In genomic region chr15:69027976-69028518, GRCh38 we compare ENCODE assay signal across 28 cellular contexts. TPM values are rescaled to one million over a fixed set of nuclear protein-coding genes. Genes with fewer than 3 reads are reported as not detected.
DNase-seq lines count a peak whose midpoint lies in the region; ATAC-seq and TF ChIP-seq lines count a peak whose summit lies in the region.
"Had no signal": no experiment of that assay in that cellular context is flagged by ENCODE, and none has a peak within 500 bp of the region (broad histone marks: within the 10 kb centered on the region; RNA-seq: fewer than 3 reads in every experiment).

No MANE protein-coding gene starts in this region.

- CTCF ChIA-PET in HEK293 (lab: Yijun Ruan, JAX) = interaction anchor here (1.1 kb wide), 1 partner anchor 31 kb away, joined by 4 read pairs; no protein-coding TSS in a partner anchor

- H3K36me3 Mint-ChIP-seq in stimulated activated memory B cell treated with anti-CD40 and anti-IgM and Interleukin-4, amounts not matched to agents 10 μg/mL and 1 μg/mL and 100 μg/mL, for 72 hours = no peaks in the 10 kb centered on the region
- H3K36me3 Mint-ChIP-seq: CD14-positive monocyte; CD4-positive, alpha-beta memory T cell; CD4-positive, CD25-positive, alpha-beta regulatory T cell; CD8-positive, alpha-beta memory T cell had no signal

- H3K27me3 ChIP-seq in lung (ENCODE audit: control insufficient read depth, insufficient read depth) (no peaks in the 10 kb centered on the region), neuronal stem cell (ENCODE audit: control insufficient read depth in 3 of 3, insufficient read depth in 3 of 3, low read depth in 1 of 3, low read length in 3 of 3) (peaks cover 0 to 21% (median 2%) of the 10 kb centered on the region in 3 experiments)
- H3K27me3 ChIP-seq: BE2C, BLaER1 had no signal

- H3K79me1 ChIP-seq in neuronal stem cell (ENCODE audit: low read depth, low read length) = no peaks in the 10 kb centered on the region

- no peak overlapping the region for H4K8ac ChIP-seq in neuronal stem cell (ENCODE audit: low read depth, low read length)

- no peak overlapping the region for H3K27ac Mint-ChIP-seq in stimulated activated memory B cell treated with anti-CD40 and anti-IgM and Interleukin-4, amounts not matched to agents 10 μg/mL and 1 μg/mL and 100 μg/mL, for 72 hours
- H3K27ac Mint-ChIP-seq: CD4-positive, alpha-beta memory T cell; CD4-positive, CD25-positive, alpha-beta regulatory T cell; CD8-positive, alpha-beta memory T cell had no signal

- H3K9me3 ChIP-seq in HEK293 (ENCODE audit: control insufficient read depth, insufficient read depth, low read depth, low read length) (no peaks in the 10 kb centered on the region), lung (ENCODE audit: control insufficient read depth in 2 of 2, insufficient read depth in 1 of 2, low read length in 1 of 2) (no peaks in the 10 kb centered on the region), neuronal stem cell (replicated peaks in 1 of 2; ENCODE audit: control insufficient read depth in 2 of 2, insufficient read depth in 1 of 2, low read depth in 1 of 2, low read length in 2 of 2) (no peaks in the 10 kb centered on the region)
- H3K9me3 ChIP-seq: A549, BE2C, BLaER1 had no signal

- H3K4me1 ChIP-seq in HEK293 (ENCODE audit: control insufficient read depth, insufficient read depth, low read length) (no peaks in the 10 kb centered on the region), lung (ENCODE audit: control insufficient read depth in 2 of 2, insufficient read depth in 2 of 2, low read length in 2 of 2) (peaks cover 0 to 3% of the 10 kb centered on the region in 2 donors), neuronal stem cell (ENCODE audit: control insufficient read depth in 2 of 2, insufficient read depth in 1 of 2, low read depth in 1 of 2, low read length in 2 of 2) (peaks cover 0 to 1% of the 10 kb centered on the region in 2 donors)
- H3K4me1 ChIP-seq: BE2C had no signal

- H3K9me3 Mint-ChIP-seq in stimulated activated memory B cell treated with anti-CD40 and anti-IgM and Interleukin-4, amounts not matched to agents 10 μg/mL and 1 μg/mL and 100 μg/mL, for 72 hours = no peaks in the 10 kb centered on the region
- H3K9me3 Mint-ChIP-seq: CD14-positive monocyte; CD8-positive, alpha-beta memory T cell had no signal

- 92 to 97% methylated on average over 9 of the region's 9 CpGs for WGBS in lung, 2 donors
- no CpG with 5 or more reads among the region's 9 CpGs for WGBS in neuronal stem cell (ENCODE audit: extremely low coverage in 2 of 2, insufficient read length in 2 of 2, insufficient replicate concordance in 1 of 2), 2 donors

- POLR2A ChIA-PET in HEK293 (lab: Yijun Ruan, JAX) = no interaction called here

- no peak overlapping the region for H4K91ac ChIP-seq in neuronal stem cell (ENCODE audit: low read depth, low read length, poor library complexity)

- no peak for ATAC-seq in lung (ENCODE audit: insufficient read depth, low FRiP score)
- ATAC-seq in stimulated activated memory B cell treated with anti-CD40 and anti-IgM and Interleukin-4, amounts not matched to agents 10 μg/mL and 1 μg/mL and 100 μg/mL, for 72 hours = peak; percentile 35
- ATAC-seq: A549, GM12878 had no signal

- DNase-seq in lung (ENCODE audit: low spot score) = peak; percentile 17
- no peak for DNase-seq in neuronal stem cell (ENCODE audit: low spot score)
- DNase-seq in activated CD4-positive, CD25-positive, alpha-beta regulatory T cell (lab: John Stamatoyannopoulos, UW) = no peak
- no peak for DNase-seq in AML-193 (lab: John Stamatoyannopoulos, UW)
- DNase-seq in superior temporal gyrus (ENCODE audit: extremely low spot score) = no peak
- DNase-seq: BE2C; C1 segment of cervical spinal cord; CD4-positive, alpha-beta memory T cell; CD4-positive, CD25-positive, alpha-beta regulatory T cell; CD8-positive, alpha-beta memory T cell; COR-L47; DMS 273 treated with DMSO at 0.1 percent for 48 hours; DMS153; DMS53; DMS79; DND-41; EL; GDM1 had no signal

- H2AK5ac ChIP-seq in neuronal stem cell (ENCODE audit: low read depth, low read length) = no peak overlapping the region

- no peak overlapping the region for H2AFZ ChIP-seq in neuronal stem cell (ENCODE audit: low read length)

- no peak overlapping the region for H2BK120ac ChIP-seq in neuronal stem cell (ENCODE audit: low read depth, low read length)

- no peak overlapping the region for H3K23ac ChIP-seq in neuronal stem cell (ENCODE audit: low read depth, low read length, poor library complexity)

- no peak overlapping the region for H3K4ac ChIP-seq in neuronal stem cell (ENCODE audit: low read length)

- peaks cover 4% of the 10 kb centered on the region for H3K4me1 Mint-ChIP-seq in stimulated activated memory B cell treated with anti-CD40 and anti-IgM and Interleukin-4, amounts not matched to agents 10 μg/mL and 1 μg/mL and 100 μg/mL, for 72 hours

- no peak overlapping the region for H3K18ac ChIP-seq in neuronal stem cell (ENCODE audit: low read length)

- H2BK12ac ChIP-seq in neuronal stem cell (ENCODE audit: low read length) = no peak overlapping the region

- H3K14ac ChIP-seq in neuronal stem cell (ENCODE audit: low read length) = no peak overlapping the region

- no peak overlapping the region for H2BK15ac ChIP-seq in neuronal stem cell (ENCODE audit: low read length)

- H3K27ac ChIP-seq in HEK293 (ENCODE audit: extremely low read depth, low read depth, low read length) = no peak overlapping the region
- H3K27ac ChIP-seq in lung (ENCODE audit: low read depth in 1 of 2, low read length in 1 of 2) = no peak overlapping the region
- H3K27ac ChIP-seq in neuronal stem cell (replicated peaks; ENCODE audit: low read length) = no peak overlapping the region
- H3K27ac ChIP-seq: 22Rv1, A549, BLaER1 had no signal

- peaks cover 58% of the 10 kb centered on the region for H3K27me3 Mint-ChIP-seq in stimulated activated memory B cell treated with anti-CD40 and anti-IgM and Interleukin-4, amounts not matched to agents 10 μg/mL and 1 μg/mL and 100 μg/mL, for 72 hours

- H3K4me3 ChIP-seq in HEK293 (ENCODE audit: low read depth, low read length) = no peak overlapping the region
- H3K4me3 ChIP-seq in lung = no peak overlapping the region
- no peak overlapping the region for H3K4me3 ChIP-seq in neuronal stem cell (ENCODE audit: low read length in 2 of 2)
- H3K4me3 ChIP-seq: A549, BLaER1, GM12878 had no signal

- H3K4me2 ChIP-seq in neuronal stem cell (ENCODE audit: insufficient read depth, low read length, poor library complexity, severe bottlenecking) = no peak overlapping the region
- H3K4me2 ChIP-seq: A549, BLaER1 had no signal

- H3K36me3 ChIP-seq in HEK293 (ENCODE audit: control insufficient read depth in 2 of 2, insufficient read depth in 1 of 2, low read length in 2 of 2) (no peaks in the 10 kb centered on the region), lung (ENCODE audit: control insufficient read depth in 2 of 2, insufficient read depth in 2 of 2, low read length in 2 of 2) (no peaks in the 10 kb centered on the region), neuronal stem cell (replicated peaks in 1 of 2; ENCODE audit: control insufficient read depth in 2 of 2, insufficient read depth in 2 of 2, low read length in 2 of 2) (no peaks in the 10 kb centered on the region)
- H3K36me3 ChIP-seq: BE2C, BLaER1 had no signal

- H2BK5ac ChIP-seq in neuronal stem cell (ENCODE audit: low read length) = no peak overlapping the region

- peak overlapping the region; percentile 14 for H3K9ac ChIP-seq in neuronal stem cell (ENCODE audit: low read depth, low read length, poor library complexity)
- H3K9ac ChIP-seq: BLaER1 had no signal

- TF ChIP-seq CTCF in HEK293 (tag by site-specific recombination; IDR thresholded peaks at IDR 0.05) (no peak), lung (IDR thresholded peaks at IDR 0.05; ENCODE audit: control extremely low read depth, extremely low read depth) (no peak)

- no peak overlapping the region for H3K4me3 Mint-ChIP-seq in stimulated activated memory B cell treated with anti-CD40 and anti-IgM and Interleukin-4, amounts not matched to agents 10 μg/mL and 1 μg/mL and 100 μg/mL, for 72 hours
- H3K4me3 Mint-ChIP-seq: CD14-positive monocyte; CD4-positive, CD25-positive, alpha-beta regulatory T cell; CD8-positive, alpha-beta memory T cell had no signal

TF ChIP-seq in HEK293, 187 proteins besides CTCF, POLR2A, EP300 and RAD21:
- TF ChIP-seq ZNF548 (tag by site-specific recombination; IDR thresholded peaks at IDR 0.05) = peak; percentile 96
- no peak for TF ChIP-seq ZNF514 (tag by site-specific recombination; IDR thresholded peaks at IDR 0.05)

RNA-seq across cellular contexts. Expression of gene NOX5, which starts 13.6 kb away (rescaled TPM):
- total RNA-seq in lung = under 1 TPM; 0.09 to 0.77 TPM
- under 1 TPM; 0.03 to 0.08 TPM for polyA plus RNA-seq in lung
- polyA plus RNA-seq in neuronal stem cell (2013, experiment 1 of 2) = 0.01 TPM
- under 0.01 TPM for polyA plus RNA-seq in neuronal stem cell (2013, experiment 2 of 2)
- total RNA-seq: A172; CD4-positive, CD25-positive, alpha-beta regulatory T cell; CD8-positive, alpha-beta memory T cell; Daoy; G401; GM12878 had no signal
- polyA plus RNA-seq: CD14-positive monocyte; CD4-positive, alpha-beta memory T cell; CD4-positive, CD25-positive, alpha-beta regulatory T cell; CD8-positive, alpha-beta memory T cell; GM12878 had no signal
